14 cellular contexts compared by ENCODE assay signal in the genomic region with DNA sequence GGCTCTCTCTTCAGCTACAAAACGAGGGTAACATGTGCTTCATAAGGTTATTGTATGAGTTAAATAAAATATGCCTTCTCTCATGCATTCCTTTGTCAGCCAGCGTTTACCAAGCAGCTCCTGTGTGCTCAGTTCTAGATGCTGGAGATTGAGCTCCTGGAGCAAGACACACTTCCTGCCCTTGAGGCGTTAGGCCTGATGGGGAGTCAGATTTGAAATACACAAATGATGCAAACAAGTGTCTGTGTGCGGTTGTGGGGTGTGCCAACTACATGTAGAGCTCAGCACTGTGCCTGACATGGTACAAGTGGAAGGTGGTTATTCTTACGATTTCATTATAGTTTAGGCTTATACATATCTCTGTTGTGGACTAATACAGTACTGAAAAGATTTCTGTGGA. TPM values are rescaled to one million over a fixed set of nuclear protein-coding genes. Genes with fewer than 3 reads are reported as not detected.
DNase-seq lines count a peak whose midpoint lies in the region; ATAC-seq and TF ChIP-seq lines count a peak whose summit lies in the region.
"Had no signal": no experiment of that assay in that cellular context is flagged by ENCODE, and none has a peak within 500 bp of the region (broad histone marks: within the 10 kb centered on the region; RNA-seq: fewer than 3 reads in every experiment).

No MANE protein-coding gene starts in this region.

- H3K4me3 ChIP-seq in OCI-LY7 (ENCODE audit: low read depth, low read length, poor library complexity, severe bottlenecking) (no peak overlapping the region), dorsolateral prefrontal cortex (no peak overlapping the region)
- H3K4me3 ChIP-seq: lung had no signal

- H3K27ac ChIP-seq in OCI-LY7 (ENCODE audit: low read depth, low read length, poor library complexity, severe bottlenecking), result no peak overlapping the region
- H3K27ac ChIP-seq in dorsolateral prefrontal cortex, result peak overlapping the region in 39 of 59 donors; percentile 7 to 91 (median 66)

- H3K4me3 Mint-ChIP-seq in activated naive CD8-positive, alpha-beta T cell treated with anti-CD3 and anti-CD28 coated beads, Interleukin-2, amount 50 U/mL, for 24 hours, result no peak overlapping the region
- H3K4me3 Mint-ChIP-seq in activated naive CD8-positive, alpha-beta T cell treated with anti-CD3 and anti-CD28 coated beads for 36 hours, result no peak overlapping the region
- H3K4me3 Mint-ChIP-seq: stimulated activated naive B cell treated with anti-CD40 and anti-IgM and Interleukin-4, amounts not matched to agents 10 μg/mL and 1 μg/mL and 100 μg/mL, for 72 hours had no signal

- no peaks in the 10 kb centered on the region for H3K9me3 Mint-ChIP-seq in activated naive CD8-positive, alpha-beta T cell treated with anti-CD3 and anti-CD28 coated beads, Interleukin-2, amount 50 U/mL, for 24 hours
- no peaks in the 10 kb centered on the region for H3K9me3 Mint-ChIP-seq in activated naive CD8-positive, alpha-beta T cell treated with anti-CD3 and anti-CD28 coated beads for 36 hours

- H3K9me2 ChIP-seq in OCI-LY7 (ENCODE audit: insufficient read depth, low read length), result no peaks in the 10 kb centered on the region

- H3K27me3 ChIP-seq in dorsolateral prefrontal cortex, result no peaks in the 10 kb centered on the region

- no peak overlapping the region for H3K4me2 ChIP-seq in OCI-LY7 (ENCODE audit: low read length)

- ATAC-seq in activated naive CD8-positive, alpha-beta T cell treated with anti-CD3 and anti-CD28 coated beads, Interleukin-2, amount 50 U/mL, for 24 hours, result peak; percentile 43
- ATAC-seq: HepG2; stimulated activated naive B cell treated with anti-CD40 and anti-IgM and Interleukin-4, amounts not matched to agents 10 μg/mL and 1 μg/mL and 100 μg/mL, for 72 hours had no signal

- no peak overlapping the region for H3K27ac Mint-ChIP-seq in activated naive CD8-positive, alpha-beta T cell treated with anti-CD3 and anti-CD28 coated beads, Interleukin-2, amount 50 U/mL, for 24 hours
- H3K27ac Mint-ChIP-seq in activated naive CD8-positive, alpha-beta T cell treated with anti-CD3 and anti-CD28 coated beads for 36 hours, result no peak overlapping the region
- H3K27ac Mint-ChIP-seq: stimulated activated naive B cell treated with anti-CD40 and anti-IgM and Interleukin-4, amounts not matched to agents 10 μg/mL and 1 μg/mL and 100 μg/mL, for 72 hours had no signal

- POLR2A ChIA-PET in OCI-LY7 (lab: Charles Lee), result interaction anchor here (0.6 kb wide), 1 partner anchor 15 kb away, joined by 3 read pairs; no protein-coding TSS in a partner anchor

- H2AFZ ChIP-seq in OCI-LY7 (ENCODE audit: low read length), result no peak overlapping the region

- CTCF ChIA-PET in OCI-LY7 (lab: Charles Lee; ENCODE audit: unreplicated experiment), result no interaction called here

- in situ Hi-C loops in GM13977 (cut with MboI; ENCODE audit: low pct_unique_long_range_greater_than_20kb, low sequenced_read_pairs, unreplicated experiment), result no loop called here

- no peaks in the 10 kb centered on the region for H4K20me1 ChIP-seq in OCI-LY7 (ENCODE audit: insufficient read depth, low read length)

- no TSS peak for BruUV-seq in OCI-LY7 (replicated peaks; lab: Mats Ljungman, UMichigan)

- H3K27me3 Mint-ChIP-seq in activated naive CD8-positive, alpha-beta T cell treated with anti-CD3 and anti-CD28 coated beads, Interleukin-2, amount 50 U/mL, for 24 hours, result no peaks in the 10 kb centered on the region
- H3K27me3 Mint-ChIP-seq in activated naive CD8-positive, alpha-beta T cell treated with anti-CD3 and anti-CD28 coated beads for 36 hours, result no peaks in the 10 kb centered on the region
- H3K27me3 Mint-ChIP-seq: stimulated activated naive B cell treated with anti-CD40 and anti-IgM and Interleukin-4, amounts not matched to agents 10 μg/mL and 1 μg/mL and 100 μg/mL, for 72 hours had no signal

- no peaks in the 10 kb centered on the region for H3K36me3 ChIP-seq in OCI-LY7 (ENCODE audit: insufficient read depth, low read length)

- no peak for TF ChIP-seq CTCF in OCI-LY7 (conservative IDR thresholded peaks at IDR 0.05; ENCODE audit: low read length)
- no peak for TF ChIP-seq CTCF in dorsolateral prefrontal cortex (IDR thresholded peaks at IDR 0.05 in 54 of 56, conservative IDR thresholded peaks at IDR 0.05 in 2 of 56; ENCODE audit: low read depth in 1 of 56, partially characterized antibody in 56 of 56)
- no peak for TF ChIP-seq CTCF in GM13977 (IDR thresholded peaks at IDR 0.05; ENCODE audit: extremely low read depth, insufficient read depth, missing control alignments)

- no peak for DNase-seq in activated naive CD8-positive, alpha-beta T cell treated with anti-CD3 and anti-CD28 coated beads, Interleukin-2, amount 50 U/mL, for 24 hours
- no peak for DNase-seq in activated naive CD8-positive, alpha-beta T cell treated with anti-CD3 and anti-CD28 coated beads for 36 hours
- DNase-seq in OCI-LY7 (ENCODE audit: low spot score) (peak; percentile 14), dorsolateral prefrontal cortex (peak in 2 of 10 donors; percentile 3 to 10), superior temporal gyrus (ENCODE audit: extremely low spot score) (peak; percentile 20), nucleus accumbens (lab: John Stamatoyannopoulos, UW) (no peak), dedifferentiated amniotic fluid mesenchymal stem cell (ENCODE audit: extremely low spot score) (no peak), GM13977 (ENCODE audit: low spot score) (no peak)
- DNase-seq: effector memory CD4-positive, alpha-beta T cell; NCI-H2029 treated with DMSO at 0.1 percent for 48 hours; stimulated activated naive B cell treated with anti-CD40 and anti-IgM and Interleukin-4, amounts not matched to agents 10 μg/mL and 1 μg/mL and 100 μg/mL, for 72 hours had no signal

- H3K79me2 ChIP-seq in OCI-LY7 (ENCODE audit: insufficient read depth, low read depth, low read length), result no peaks in the 10 kb centered on the region

- intact Hi-C loops in OCI-LY7 (cut with micrococcal nuclease; ENCODE audit: unreplicated experiment), result no loop called here
- intact Hi-C loops in dorsolateral prefrontal cortex (cut with DNase I), result loop anchor here in 1 of 2 donors (5.0 kb wide), 1 partner anchor 35 kb away; no protein-coding TSS in a partner anchor

- H3K4me1 Mint-ChIP-seq in activated naive CD8-positive, alpha-beta T cell treated with anti-CD3 and anti-CD28 coated beads, Interleukin-2, amount 50 U/mL, for 24 hours, result peaks cover 14% of the 10 kb centered on the region
- H3K4me1 Mint-ChIP-seq in activated naive CD8-positive, alpha-beta T cell treated with anti-CD3 and anti-CD28 coated beads for 36 hours, result peaks cover 9% of the 10 kb centered on the region

- H3K4me1 ChIP-seq in OCI-LY7 (ENCODE audit: insufficient read depth, low read length, poor library complexity, severe bottlenecking), result peaks cover 61% of the 10 kb centered on the region

- H3K36me3 Mint-ChIP-seq in activated naive CD8-positive, alpha-beta T cell treated with anti-CD3 and anti-CD28 coated beads, Interleukin-2, amount 50 U/mL, for 24 hours (ENCODE audit: low read depth), result no peaks in the 10 kb centered on the region
- peaks cover 2% of the 10 kb centered on the region for H3K36me3 Mint-ChIP-seq in activated naive CD8-positive, alpha-beta T cell treated with anti-CD3 and anti-CD28 coated beads for 36 hours

- H3K9me3 ChIP-seq in OCI-LY7 (ENCODE audit: low read length), result no peaks in the 10 kb centered on the region

RNA-seq across cellular contexts. Expression of a gene that starts 39.6 kb away (rescaled TPM):
- total RNA-seq in activated naive CD8-positive, alpha-beta T cell treated with anti-CD3 and anti-CD28 coated beads for 36 hours, result not detected
- total RNA-seq in OCI-LY7 (2014; rRNA removed; shearing (Covaris generic)), result not detected in 2 replicates
- not detected in 2 replicates for total RNA-seq in OCI-LY7 (2022)
- total RNA-seq in dorsolateral prefrontal cortex, result 10 to 100 TPM in 30 of 120 experiments, 1 to 10 TPM in 90; 1.8 to 27.8 (median 7.2) TPM
- total RNA-seq: T-helper 1 cell treated with Interleukin-12 subunit alpha and Interleukin-12 subunit beta and Interleukin-4 antibody, amounts not matched to agents 30 ng/mL and 1 ng/mL, for 36 hours had no signal

Comparison
In these comparisons a context has a peak if more than half of its experiments do, and no peak if none do; other contexts are left out.
1. DNase-seq: peak in OCI-LY7 (single experiment) and superior temporal gyrus (single experiment); none in activated naive CD8-positive, alpha-beta T cell treated with anti-CD3 and anti-CD28 coated beads, Interleukin-2, amount 50 U/mL, for 24 hours (single experiment), activated naive CD8-positive, alpha-beta T cell treated with anti-CD3 and anti-CD28 coated beads for 36 hours (single experiment), nucleus accumbens (0 of 56), dedifferentiated amniotic fluid mesenchymal stem cell (single experiment) and GM13977 (single experiment).